In genomic region chr1:27365372-27366112, GRCh38 we compare ENCODE assay signal across 1 cellular context.
TF ChIP-seq lines count a peak whose summit lies in the region.

No MANE protein-coding gene starts in this region.

TF ChIP-seq in HepG2, 621 proteins besides CTCF, POLR2A, EP300 and RAD21 (continued from another document and continues in another):
- 0 out of 2 replicates have a peak, but pooled peaks have one; percentile 27 for TF ChIP-seq ZNF784 (CRISPR knock-in tag; IDR thresholded peaks at IDR 0.05; ENCODE audit: borderline replicate concordance)
- no peak for TF ChIP-seq ZBTB7A (CRISPR knock-in tag; IDR thresholded peaks at IDR 0.05)
- TF ChIP-seq, protein P1, sequence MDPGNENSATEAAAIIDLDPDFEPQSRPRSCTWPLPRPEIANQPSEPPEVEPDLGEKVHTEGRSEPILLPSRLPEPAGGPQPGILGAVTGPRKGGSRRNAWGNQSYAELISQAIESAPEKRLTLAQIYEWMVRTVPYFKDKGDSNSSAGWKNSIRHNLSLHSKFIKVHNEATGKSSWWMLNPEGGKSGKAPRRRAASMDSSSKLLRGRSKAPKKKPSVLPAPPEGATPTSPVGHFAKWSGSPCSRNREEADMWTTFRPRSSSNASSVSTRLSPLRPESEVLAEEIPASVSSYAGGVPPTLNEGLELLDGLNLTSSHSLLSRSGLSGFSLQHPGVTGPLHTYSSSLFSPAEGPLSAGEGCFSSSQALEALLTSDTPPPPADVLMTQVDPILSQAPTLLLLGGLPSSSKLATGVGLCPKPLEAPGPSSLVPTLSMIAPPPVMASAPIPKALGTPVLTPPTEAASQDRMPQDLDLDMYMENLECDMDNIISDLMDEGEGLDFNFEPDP (CRISPR knock-in tag; conservative IDR thresholded peaks at IDR 0.05), result no peak
- TF ChIP-seq ZNF652 (CRISPR knock-in tag; IDR thresholded peaks at IDR 0.05; ENCODE audit: borderline replicate concordance, low read depth), result no peak
- TF ChIP-seq NR3C1 (CRISPR knock-in tag; IDR thresholded peaks at IDR 0.05), result no peak
- no peak for TF ChIP-seq ZNF367 (CRISPR knock-in tag; IDR thresholded peaks at IDR 0.05; ENCODE audit: borderline replicate concordance)
- TF ChIP-seq SRSF1 (optimal IDR thresholded peaks at IDR 0.05; ENCODE audit: low read depth, low read length), result peak; percentile 75
- 0 out of 2 replicates have a peak, but pooled peaks have one; percentile 34 for TF ChIP-seq ZC3H13 (CRISPR knock-in tag; IDR thresholded peaks at IDR 0.05)
- 0 out of 2 replicates have a peak, but pooled peaks have one; percentile 16 for TF ChIP-seq SRY (CRISPR knock-in tag; IDR thresholded peaks at IDR 0.05)
- no peak for TF ChIP-seq SRSF4 (IDR thresholded peaks at IDR 0.05; ENCODE audit: low read depth, low read length, poor library complexity, severe bottlenecking)
- TF ChIP-seq, protein P2, sequence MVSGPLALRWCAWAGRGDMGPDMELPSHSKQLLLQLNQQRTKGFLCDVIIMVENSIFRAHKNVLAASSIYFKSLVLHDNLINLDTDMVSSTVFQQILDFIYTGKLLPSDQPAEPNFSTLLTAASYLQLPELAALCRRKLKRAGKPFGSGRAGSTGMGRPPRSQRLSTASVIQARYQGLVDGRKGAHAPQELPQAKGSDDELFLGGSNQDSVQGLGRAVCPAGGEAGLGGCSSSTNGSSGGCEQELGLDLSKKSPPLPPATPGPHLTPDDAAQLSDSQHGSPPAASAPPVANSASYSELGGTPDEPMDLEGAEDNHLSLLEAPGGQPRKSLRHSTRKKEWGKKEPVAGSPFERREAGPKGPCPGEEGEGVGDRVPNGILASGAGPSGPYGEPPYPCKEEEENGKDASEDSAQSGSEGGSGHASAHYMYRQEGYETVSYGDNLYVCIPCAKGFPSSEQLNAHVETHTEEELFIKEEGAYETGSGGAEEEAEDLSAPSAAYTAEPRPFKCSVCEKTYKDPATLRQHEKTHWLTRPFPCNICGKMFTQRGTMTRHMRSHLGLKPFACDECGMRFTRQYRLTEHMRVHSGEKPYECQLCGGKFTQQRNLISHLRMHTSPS (CRISPR knock-in tag; IDR thresholded peaks at IDR 0.05; ENCODE audit: low read depth), result no peak
- TF ChIP-seq THAP7 (CRISPR knock-in tag; IDR thresholded peaks at IDR 0.05), result no peak
- no peak for TF ChIP-seq MED1 (CRISPR knock-in tag; IDR thresholded peaks at IDR 0.05)
- TF ChIP-seq, protein P3, sequence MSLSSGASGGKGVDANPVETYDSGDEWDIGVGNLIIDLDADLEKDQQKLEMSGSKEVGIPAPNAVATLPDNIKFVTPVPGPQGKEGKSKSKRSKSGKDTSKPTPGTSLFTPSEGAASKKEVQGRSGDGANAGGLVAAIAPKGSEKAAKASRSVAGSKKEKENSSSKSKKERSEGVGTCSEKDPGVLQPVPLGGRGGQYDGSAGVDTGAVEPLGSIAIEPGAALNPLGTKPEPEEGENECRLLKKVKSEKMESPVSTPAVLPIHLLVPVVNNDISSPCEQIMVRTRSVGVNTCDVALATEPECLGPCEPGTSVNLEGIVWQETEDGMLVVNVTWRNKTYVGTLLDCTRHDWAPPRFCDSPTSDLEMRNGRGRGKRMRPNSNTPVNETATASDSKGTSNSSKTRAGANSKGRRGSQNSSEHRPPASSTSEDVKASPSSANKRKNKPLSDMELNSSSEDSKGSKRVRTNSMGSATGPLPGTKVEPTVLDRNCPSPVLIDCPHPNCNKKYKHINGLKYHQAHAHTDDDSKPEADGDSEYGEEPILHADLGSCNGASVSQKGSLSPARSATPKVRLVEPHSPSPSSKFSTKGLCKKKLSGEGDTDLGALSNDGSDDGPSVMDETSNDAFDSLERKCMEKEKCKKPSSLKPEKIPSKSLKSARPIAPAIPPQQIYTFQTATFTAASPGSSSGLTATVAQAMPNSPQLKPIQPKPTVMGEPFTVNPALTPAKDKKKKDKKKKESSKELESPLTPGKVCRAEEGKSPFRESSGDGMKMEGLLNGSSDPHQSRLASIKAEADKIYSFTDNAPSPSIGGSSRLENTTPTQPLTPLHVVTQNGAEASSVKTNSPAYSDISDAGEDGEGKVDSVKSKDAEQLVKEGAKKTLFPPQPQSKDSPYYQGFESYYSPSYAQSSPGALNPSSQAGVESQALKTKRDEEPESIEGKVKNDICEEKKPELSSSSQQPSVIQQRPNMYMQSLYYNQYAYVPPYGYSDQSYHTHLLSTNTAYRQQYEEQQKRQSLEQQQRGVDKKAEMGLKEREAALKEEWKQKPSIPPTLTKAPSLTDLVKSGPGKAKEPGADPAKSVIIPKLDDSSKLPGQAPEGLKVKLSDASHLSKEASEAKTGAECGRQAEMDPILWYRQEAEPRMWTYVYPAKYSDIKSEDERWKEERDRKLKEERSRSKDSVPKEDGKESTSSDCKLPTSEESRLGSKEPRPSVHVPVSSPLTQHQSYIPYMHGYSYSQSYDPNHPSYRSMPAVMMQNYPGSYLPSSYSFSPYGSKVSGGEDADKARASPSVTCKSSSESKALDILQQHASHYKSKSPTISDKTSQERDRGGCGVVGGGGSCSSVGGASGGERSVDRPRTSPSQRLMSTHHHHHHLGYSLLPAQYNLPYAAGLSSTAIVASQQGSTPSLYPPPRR (CRISPR knock-in tag; IDR thresholded peaks at IDR 0.05; ENCODE audit: borderline replicate concordance), result no peak
- TF ChIP-seq, protein P4, sequence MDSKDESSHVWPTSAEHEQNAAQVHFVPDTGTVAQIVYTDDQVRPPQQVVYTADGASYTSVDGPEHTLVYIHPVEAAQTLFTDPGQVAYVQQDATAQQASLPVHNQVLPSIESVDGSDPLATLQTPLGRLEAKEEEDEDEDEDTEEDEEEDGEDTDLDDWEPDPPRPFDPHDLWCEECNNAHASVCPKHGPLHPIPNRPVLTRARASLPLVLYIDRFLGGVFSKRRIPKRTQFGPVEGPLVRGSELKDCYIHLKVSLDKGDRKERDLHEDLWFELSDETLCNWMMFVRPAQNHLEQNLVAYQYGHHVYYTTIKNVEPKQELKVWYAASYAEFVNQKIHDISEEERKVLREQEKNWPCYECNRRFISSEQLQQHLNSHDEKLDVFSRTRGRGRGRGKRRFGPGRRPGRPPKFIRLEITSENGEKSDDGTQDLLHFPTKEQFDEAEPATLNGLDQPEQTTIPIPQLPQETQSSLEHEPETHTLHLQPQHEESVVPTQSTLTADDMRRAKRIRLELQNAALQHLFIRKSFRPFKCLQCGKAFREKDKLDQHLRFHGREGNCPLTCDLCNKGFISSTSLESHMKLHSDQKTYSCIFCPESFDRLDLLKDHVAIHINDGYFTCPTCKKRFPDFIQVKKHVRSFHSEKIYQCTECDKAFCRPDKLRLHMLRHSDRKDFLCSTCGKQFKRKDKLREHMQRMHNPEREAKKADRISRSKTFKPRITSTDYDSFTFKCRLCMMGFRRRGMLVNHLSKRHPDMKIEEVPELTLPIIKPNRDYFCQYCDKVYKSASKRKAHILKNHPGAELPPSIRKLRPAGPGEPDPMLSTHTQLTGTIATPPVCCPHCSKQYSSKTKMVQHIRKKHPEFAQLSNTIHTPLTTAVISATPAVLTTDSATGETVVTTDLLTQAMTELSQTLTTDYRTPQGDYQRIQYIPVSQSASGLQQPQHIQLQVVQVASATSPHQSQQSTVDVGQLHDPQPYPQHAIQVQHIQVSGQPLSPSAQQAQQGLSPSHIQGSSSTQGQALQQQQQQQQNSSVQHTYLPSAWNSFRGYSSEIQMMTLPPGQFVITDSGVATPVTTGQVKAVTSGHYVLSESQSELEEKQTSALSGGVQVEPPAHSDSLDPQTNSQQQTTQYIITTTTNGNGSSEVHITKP (CRISPR knock-in tag; IDR thresholded peaks at IDR 0.05; ENCODE audit: low read depth), result peak; percentile 66; the same call in 1 of the 2 replicates
- peak; percentile 38 for TF ChIP-seq YY1 (IDR thresholded peaks at IDR 0.05; ENCODE audit: insufficient read depth, insufficient replicate concordance, low read depth, low read length)
- peak; percentile 73; the same call in 1 of the 2 replicates for TF ChIP-seq ZNF12 (CRISPR knock-in tag; IDR thresholded peaks at IDR 0.05)
- no peak for TF ChIP-seq HMG20A (CRISPR knock-in tag; IDR thresholded peaks at IDR 0.05; ENCODE audit: borderline replicate concordance)
- no peak for TF ChIP-seq HINFP (CRISPR knock-in tag; IDR thresholded peaks at IDR 0.05; ENCODE audit: low read depth)
- peak; percentile 27; the same call in 1 of the 2 replicates for TF ChIP-seq GABPB1 (CRISPR knock-in tag; IDR thresholded peaks at IDR 0.05)
- TF ChIP-seq XRCC5 (optimal IDR thresholded peaks at IDR 0.05; ENCODE audit: low read length), result peak; percentile 29
- TF ChIP-seq ZIK1 (CRISPR knock-in tag; IDR thresholded peaks at IDR 0.05; ENCODE audit: borderline replicate concordance, low read depth), result no peak
- no peak for TF ChIP-seq NONO (IDR thresholded peaks at IDR 0.05)
- peak; percentile 43; the same call in 1 of the 2 replicates for TF ChIP-seq NONO (CRISPR knock-in tag; conservative IDR thresholded peaks at IDR 0.05)
- no peak for TF ChIP-seq ZNF513 (CRISPR knock-in tag; conservative IDR thresholded peaks at IDR 0.05)
- TF ChIP-seq ELF4 (CRISPR knock-in tag; IDR thresholded peaks at IDR 0.05; ENCODE audit: borderline replicate concordance), result no peak
- TF ChIP-seq ZNF75D (CRISPR knock-in tag; IDR thresholded peaks at IDR 0.05; ENCODE audit: borderline replicate concordance), result no peak
- no peak for TF ChIP-seq SALL2 (CRISPR knock-in tag; IDR thresholded peaks at IDR 0.05)
- TF ChIP-seq, protein P5, sequence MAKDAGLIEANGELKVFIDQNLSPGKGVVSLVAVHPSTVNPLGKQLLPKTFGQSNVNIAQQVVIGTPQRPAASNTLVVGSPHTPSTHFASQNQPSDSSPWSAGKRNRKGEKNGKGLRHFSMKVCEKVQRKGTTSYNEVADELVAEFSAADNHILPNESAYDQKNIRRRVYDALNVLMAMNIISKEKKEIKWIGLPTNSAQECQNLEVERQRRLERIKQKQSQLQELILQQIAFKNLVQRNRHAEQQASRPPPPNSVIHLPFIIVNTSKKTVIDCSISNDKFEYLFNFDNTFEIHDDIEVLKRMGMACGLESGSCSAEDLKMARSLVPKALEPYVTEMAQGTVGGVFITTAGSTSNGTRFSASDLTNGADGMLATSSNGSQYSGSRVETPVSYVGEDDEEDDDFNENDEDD (CRISPR knock-in tag; IDR thresholded peaks at IDR 0.05; ENCODE audit: borderline replicate concordance), result no peak
- TF ChIP-seq ZNF260 (CRISPR knock-in tag; IDR thresholded peaks at IDR 0.05; ENCODE audit: borderline replicate concordance, low read depth), result no peak
- peak; percentile 88 for TF ChIP-seq SP4 (CRISPR knock-in tag; IDR thresholded peaks at IDR 0.05)
- no peak for TF ChIP-seq POLR2G (IDR thresholded peaks at IDR 0.05; ENCODE audit: low read depth, low read length)
- no peak for TF ChIP-seq KDM6A (CRISPR knock-in tag; IDR thresholded peaks at IDR 0.05; ENCODE audit: low read depth)
- TF ChIP-seq ZNF263 (CRISPR knock-in tag; IDR thresholded peaks at IDR 0.05), result peak; percentile 57; the same call in 1 of the 2 replicates
- no peak for TF ChIP-seq ZNF605 (CRISPR knock-in tag; IDR thresholded peaks at IDR 0.05)
- no peak for TF ChIP-seq ATF5 (CRISPR knock-in tag; IDR thresholded peaks at IDR 0.05; ENCODE audit: low read depth)
- TF ChIP-seq POGZ (CRISPR knock-in tag; IDR thresholded peaks at IDR 0.05), result no peak
- no peak for TF ChIP-seq TBX3 (IDR thresholded peaks at IDR 0.05; ENCODE audit: borderline replicate concordance)
- 0 out of 2 replicates have a peak, but pooled peaks have one; percentile 16 for TF ChIP-seq PHF21A (CRISPR knock-in tag; IDR thresholded peaks at IDR 0.05)
- no peak for TF ChIP-seq SRSF9 (IDR thresholded peaks at IDR 0.05; ENCODE audit: borderline replicate concordance, insufficient read depth, low read depth, low read length, poor library complexity, severe bottlenecking)
- TF ChIP-seq ZSCAN25 (CRISPR knock-in tag; IDR thresholded peaks at IDR 0.05), result peak; percentile 49; the same call in 1 of the 2 replicates
- peak; percentile 20; the same call in 1 of the 2 replicates for TF ChIP-seq SALL1 (CRISPR knock-in tag; IDR thresholded peaks at IDR 0.05)
- TF ChIP-seq ZNF30 (CRISPR knock-in tag; IDR thresholded peaks at IDR 0.05), result no peak
